In genomic region chr3:181052256-181052655, GRCh38 we compare ENCODE assay signal across 19 cellular contexts.
"Had no signal": no experiment of that assay in that cellular context is flagged by ENCODE, and none has a peak within 500 bp of the region (broad histone marks: within the 10 kb centered on the region; RNA-seq: fewer than 3 reads in every experiment).

No MANE protein-coding gene starts in this region.

- H3K36me3 ChIP-seq: cardiac muscle cell, colonic mucosa, esophagus squamous epithelium, neutrophil, thyroid gland, vagina had no signal

- H3K27ac ChIP-seq: cardiac muscle cell, colonic mucosa, esophagus squamous epithelium, foreskin keratinocyte, neutrophil, thyroid gland, vagina had no signal

- H3K27me3 ChIP-seq: cardiac muscle cell, colonic mucosa, esophagus squamous epithelium, foreskin keratinocyte, neutrophil, thyroid gland, vagina had no signal

- H3K4me1 ChIP-seq: colonic mucosa, esophagus squamous epithelium, foreskin keratinocyte, thyroid gland, vagina had no signal

- H3K4me3 ChIP-seq: cardiac muscle cell, colonic mucosa, esophagus squamous epithelium, lung, thyroid gland, vagina had no signal

- DNase-seq: activated CD4-positive, alpha-beta T cell treated with anti-CD3 and anti-CD28 coated beads for 1 hour; activated CD4-positive, alpha-beta T cell treated with anti-CD3 and anti-CD28 coated beads, Interleukin-2, amount 50 U/mL, for 48 hours; activated naive CD4-positive, alpha-beta T cell treated with Interleukin-2 at 50 U/mL for 16 hours; aorta; colonic mucosa; esophagus squamous epithelium; foreskin keratinocyte; immature natural killer cell; left colon; naive thymus-derived CD8-positive, alpha-beta T cell; stimulated activated CD4-positive, alpha-beta T cell treated with anti-CD3 and anti-CD28 coated beads, Interleukin-4, amount 100 ng/mL, for 1 hour; stimulated activated naive B cell treated with anti-CD40 and anti-IgM and Interleukin-4, amounts not matched to agents 10 μg/mL and 1 μg/mL and 100 μg/mL, for 72 hours; SW 1271; thyroid gland had no signal

- ATAC-seq: activated T-helper 17 cell treated with anti-CD3 and anti-CD28 coated beads, Interleukin-2, amount 50 U/mL, for 72 hours; foreskin keratinocyte; left colon; naive thymus-derived CD8-positive, alpha-beta T cell; stimulated activated naive B cell treated with anti-CD40 and anti-IgM and Interleukin-4, amounts not matched to agents 10 μg/mL and 1 μg/mL and 100 μg/mL, for 72 hours had no signal

- H3K9me3 ChIP-seq: colonic mucosa, esophagus squamous epithelium, neutrophil, thyroid gland, vagina had no signal
